In the genomic region with DNA sequence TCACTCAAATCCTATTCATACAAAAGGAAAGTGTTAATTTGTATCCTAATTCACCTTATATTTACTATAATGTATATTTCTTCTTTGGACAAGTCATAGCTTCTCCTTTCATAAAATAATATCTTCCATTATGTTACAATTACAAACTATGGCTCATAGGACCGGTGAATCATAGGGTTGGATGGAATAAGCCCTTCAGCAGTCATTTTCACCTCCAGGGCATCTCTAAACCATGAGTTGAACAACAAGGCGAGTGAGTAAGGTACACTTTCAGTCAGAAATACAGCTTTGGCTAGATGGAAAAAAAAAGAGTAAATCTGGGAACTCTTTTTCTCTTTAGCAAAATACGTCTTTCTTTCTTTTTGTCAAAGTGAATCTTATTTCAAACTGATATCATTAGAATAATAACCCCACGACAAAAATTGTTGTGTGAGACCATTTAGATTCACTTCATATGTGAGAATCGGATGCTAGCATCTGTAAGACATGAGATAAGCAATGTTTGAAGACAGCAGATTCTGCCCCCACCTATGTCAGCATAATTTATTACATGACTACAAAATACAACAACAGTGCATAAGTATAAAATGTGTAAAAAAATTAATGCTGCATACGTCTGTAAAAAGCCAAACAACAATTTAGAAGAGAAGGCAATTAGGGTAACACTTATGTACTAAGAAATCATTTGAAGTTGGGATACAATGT, we compare ENCODE assay signal across 15 cellular contexts.
DNase-seq lines count a peak whose midpoint lies in the region; ATAC-seq and TF ChIP-seq lines count a peak whose summit lies in the region.
"Had no signal": no experiment of that assay in that cellular context is flagged by ENCODE, and none has a peak within 500 bp of the region (broad histone marks: within the 10 kb centered on the region; RNA-seq: fewer than 3 reads in every experiment).

No MANE protein-coding gene starts in this region.

- POLR2A ChIA-PET in SK-N-SH (lab: Yijun Ruan, JAX): no interaction called here

- H3K27me3 ChIP-seq in SK-N-SH (ENCODE audit: insufficient read depth) (no peaks in the 10 kb centered on the region), spleen (replicated peaks in 1 of 7) (no peaks in the 10 kb centered on the region)
- H3K27me3 ChIP-seq: BLaER1 treated with 17β-estradiol and CSF1 and Interleukin-3, amounts not matched to agents 10 nM and 100 nM; pancreas had no signal

- H3K36me3 Mint-ChIP-seq in activated naive CD4-positive, alpha-beta T cell treated with anti-CD3 and anti-CD28 coated beads for 36 hours (ENCODE audit: low read depth): peaks cover 3% of the 10 kb centered on the region

- peak overlapping the region; percentile 93 to 100 for H3K27ac ChIP-seq in SK-N-SH (ENCODE audit: low read depth in 2 of 2, low read length in 1 of 2)
- peak overlapping the region in 5 of 8 donors; percentile 24 to 50 (median 45) for H3K27ac ChIP-seq in spleen
- H3K27ac ChIP-seq: BLaER1 treated with 17β-estradiol and CSF1 and Interleukin-3, amounts not matched to agents 10 nM and 100 nM; HL-60; pancreas had no signal

- H3K36me3 ChIP-seq in SK-N-SH (replicated peaks in 1 of 2; ENCODE audit: control insufficient read depth in 1 of 2, insufficient read depth in 2 of 2, low read length in 1 of 2) (no peaks in the 10 kb centered on the region), spleen (no peaks in the 10 kb centered on the region)
- H3K36me3 ChIP-seq: BLaER1 treated with 17β-estradiol and CSF1 and Interleukin-3, amounts not matched to agents 10 nM and 100 nM; pancreas had no signal

- ATAC-seq in HG03280 (IDR thresholded peaks at IDR 0.05; ENCODE audit: unreplicated experiment): no peak
- ATAC-seq: GM23338 had no signal

- peak overlapping the region; percentile 84; the same call in 1 of the 2 replicates for H3K9ac ChIP-seq in SK-N-SH
- H3K9ac ChIP-seq: BLaER1 treated with 17β-estradiol and CSF1 and Interleukin-3, amounts not matched to agents 10 nM and 100 nM had no signal

- H4K20me1 ChIP-seq in SK-N-SH (ENCODE audit: insufficient read depth): no peaks in the 10 kb centered on the region
- H4K20me1 ChIP-seq: BLaER1 treated with 17β-estradiol and CSF1 and Interleukin-3, amounts not matched to agents 10 nM and 100 nM had no signal

- H3K79me2 ChIP-seq in SK-N-SH (ENCODE audit: insufficient read depth): no peaks in the 10 kb centered on the region

- H3K4me2 ChIP-seq in SK-N-SH: peak overlapping the region; percentile 20; the same call in 1 of the 2 replicates
- H3K4me2 ChIP-seq: BLaER1 treated with 17β-estradiol and CSF1 and Interleukin-3, amounts not matched to agents 10 nM and 100 nM; GM23338 had no signal

- H2AFZ ChIP-seq in SK-N-SH (ENCODE audit: low read depth): peak overlapping the region; percentile 17; the same call in 1 of the 2 replicates
- H2AFZ ChIP-seq: GM23338 had no signal

- H3K4me1 ChIP-seq in SK-N-SH (ENCODE audit: control insufficient read depth in 1 of 2, insufficient read depth in 2 of 2, low read depth in 1 of 2, low read length in 1 of 2) (peaks cover 5 to 55% of the 10 kb centered on the region in 2 experiments), spleen (peaks cover 0 to 18% (median 2%) of the 10 kb centered on the region in 6 donors)

- no peak for TF ChIP-seq EP300 in SK-N-SH (IDR thresholded peaks at IDR 0.05; ENCODE audit: borderline replicate concordance in 1 of 2, low read depth in 1 of 2, low read length in 1 of 2)

- TF ChIP-seq CTCF in SK-N-SH (IDR thresholded peaks at IDR 0.05) (no peak), fibroblast of the aortic adventitia (IDR thresholded peaks at IDR 0.05; ENCODE audit: insufficient read depth, low read length) (peak; percentile 23), spleen (IDR thresholded peaks at IDR 0.05 in 8 of 11, conservative IDR thresholded peaks at IDR 0.05 in 3 of 11) (no peak)

- H3K9me3 Mint-ChIP-seq in activated naive CD4-positive, alpha-beta T cell treated with anti-CD3 and anti-CD28 coated beads for 36 hours: peaks cover 3% of the 10 kb centered on the region
- H3K9me3 Mint-ChIP-seq: GM23338 had no signal

- H3K9me2 ChIP-seq in SK-N-SH: no peaks in the 10 kb centered on the region

- H3K9me3 ChIP-seq in SK-N-SH (no peaks in the 10 kb centered on the region), spleen (no peaks in the 10 kb centered on the region)
- H3K9me3 ChIP-seq: BLaER1 treated with 17β-estradiol and CSF1 and Interleukin-3, amounts not matched to agents 10 nM and 100 nM; pancreas had no signal

- intact Hi-C loops in activated naive CD4-positive, alpha-beta T cell treated with anti-CD3 and anti-CD28 coated beads for 36 hours (cut with micrococcal nuclease): loop anchor here (1.0 to 10.0 kb wide), 2 partner anchors 8 to 1322 kb away; no protein-coding TSS in a partner anchor
- intact Hi-C loops in spleen (cut with DNase I; ENCODE audit: low total_unique reads): no loop called here

- CTCF ChIA-PET in activated naive CD4-positive, alpha-beta T cell treated with anti-CD3 and anti-CD28 coated beads for 36 hours (lab: Charles Lee): interaction anchor here (0.8 kb wide), 1 partner anchor 10 kb away, joined by 4 read pairs; no protein-coding TSS in a partner anchor
- CTCF ChIA-PET in SK-N-SH (lab: Yijun Ruan, JAX): no interaction called here

- H3F3A ChIP-seq in SK-N-SH (replicated peaks; ENCODE audit: insufficient read depth): peaks cover 47% of the 10 kb centered on the region

- H3K4me1 Mint-ChIP-seq in activated naive CD4-positive, alpha-beta T cell treated with anti-CD3 and anti-CD28 coated beads for 36 hours (ENCODE audit: low read depth): peaks cover 41% of the 10 kb centered on the region

- no peak overlapping the region for H3K4me3 ChIP-seq in SK-N-SH (ENCODE audit: low read depth in 2 of 2, low read length in 1 of 2)
- H3K4me3 ChIP-seq in fibroblast of the aortic adventitia (ENCODE audit: low read depth, low read length): no peak overlapping the region
- H3K4me3 ChIP-seq in spleen: no peak overlapping the region
- H3K4me3 ChIP-seq: BLaER1 treated with 17β-estradiol and CSF1 and Interleukin-3, amounts not matched to agents 10 nM and 100 nM; GM23338; pancreas had no signal

- no peak overlapping the region for H3K4me3 Mint-ChIP-seq in activated naive CD4-positive, alpha-beta T cell treated with anti-CD3 and anti-CD28 coated beads for 36 hours
- H3K4me3 Mint-ChIP-seq: GM23338 had no signal

- H3K27me3 Mint-ChIP-seq in activated naive CD4-positive, alpha-beta T cell treated with anti-CD3 and anti-CD28 coated beads for 36 hours (ENCODE audit: low read depth): no peaks in the 10 kb centered on the region

- 33% methylated on average over 6 of the region's 6 CpGs for WGBS in SK-N-SH (ENCODE audit: low lambda C conversion rate)
- 84 to 94% (median 93%) methylated on average over 6 of the region's 6 CpGs for WGBS in spleen, 5 donors

- no peak for TF ChIP-seq POLR2A in spleen (IDR thresholded peaks at IDR 0.05)

- peak overlapping the region; percentile 60 for H3K27ac Mint-ChIP-seq in activated naive CD4-positive, alpha-beta T cell treated with anti-CD3 and anti-CD28 coated beads for 36 hours

- DNase-seq in activated naive CD4-positive, alpha-beta T cell treated with anti-CD3 and anti-CD28 coated beads for 36 hours: peak; percentile 36
- no peak for DNase-seq in activated naive CD4-positive, alpha-beta T cell (lab: John Stamatoyannopoulos, UW)
- DNase-seq in SK-N-SH (no peak), fibroblast of the aortic adventitia (ENCODE audit: low read depth) (peak; percentile 87), spleen (no peak), islet precursor cell (no peak)
- no peak for DNase-seq in activated effector memory CD4-positive, alpha-beta T cell treated with Interleukin-2 at 50 U/mL for 16 hours
- DNase-seq: activated naive CD4-positive, alpha-beta T cell treated with Interleukin-2 at 50 U/mL for 16 hours; hippocampal formation; NCI-H2029 treated with DMSO at 0.1 percent for 48 hours; pancreas had no signal

- no peak for TF ChIP-seq RAD21 in SK-N-SH (IDR thresholded peaks at IDR 0.05; ENCODE audit: low read length)

TF ChIP-seq in SK-N-SH, 30 proteins besides CTCF, POLR2A, EP300 and RAD21 (continues in another document):
- TF ChIP-seq MEF2A (IDR thresholded peaks at IDR 0.05; ENCODE audit: borderline replicate concordance, low read depth) (no peak), NRF1 (IDR thresholded peaks at IDR 0.05; ENCODE audit: low read depth, low read length) (no peak), JUND (IDR thresholded peaks at IDR 0.05) (peak; percentile 63), NFIC (IDR thresholded peaks at IDR 0.05; ENCODE audit: borderline replicate concordance) (peak; percentile 30; the same call in 1 of the 2 replicates), CHD2 (IDR thresholded peaks at IDR 0.05; ENCODE audit: low read length, partially characterized antibody) (no peak), USF1 (IDR thresholded peaks at IDR 0.05; ENCODE audit: borderline replicate concordance, low read depth) (no peak), MXI1 (IDR thresholded peaks at IDR 0.05; ENCODE audit: low read depth, low read length) (no peak), RFX5 (IDR thresholded peaks at IDR 0.05; ENCODE audit: low read length) (no peak), GATA2 (CRISPR knock-in tag; IDR thresholded peaks at IDR 0.05) (no peak)
- TF ChIP-seq, protein P1, sequence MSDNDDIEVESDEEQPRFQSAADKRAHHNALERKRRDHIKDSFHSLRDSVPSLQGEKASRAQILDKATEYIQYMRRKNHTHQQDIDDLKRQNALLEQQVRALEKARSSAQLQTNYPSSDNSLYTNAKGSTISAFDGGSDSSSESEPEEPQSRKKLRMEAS (IDR thresholded peaks at IDR 0.05; ENCODE audit: low read depth): 0 out of 2 replicates have a peak, but pooled peaks have one; percentile 7
- TF ChIP-seq, protein P2, sequence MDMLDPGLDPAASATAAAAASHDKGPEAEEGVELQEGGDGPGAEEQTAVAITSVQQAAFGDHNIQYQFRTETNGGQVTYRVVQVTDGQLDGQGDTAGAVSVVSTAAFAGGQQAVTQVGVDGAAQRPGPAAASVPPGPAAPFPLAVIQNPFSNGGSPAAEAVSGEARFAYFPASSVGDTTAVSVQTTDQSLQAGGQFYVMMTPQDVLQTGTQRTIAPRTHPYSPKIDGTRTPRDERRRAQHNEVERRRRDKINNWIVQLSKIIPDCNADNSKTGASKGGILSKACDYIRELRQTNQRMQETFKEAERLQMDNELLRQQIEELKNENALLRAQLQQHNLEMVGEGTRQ (IDR thresholded peaks at IDR 0.05; ENCODE audit: borderline replicate concordance, low read depth, low read length): no peak

Comparison
In these comparisons a context has a peak if more than half of its experiments do, and no peak if none do; other contexts are left out.
1. DNase-seq: peak in activated naive CD4-positive, alpha-beta T cell treated with anti-CD3 and anti-CD28 coated beads for 36 hours (single experiment) and fibroblast of the aortic adventitia (single experiment); none in activated naive CD4-positive, alpha-beta T cell (0 of 4), SK-N-SH (single experiment), spleen (single experiment), islet precursor cell (single experiment) and activated effector memory CD4-positive, alpha-beta T cell treated with Interleukin-2 at 50 U/mL for 16 hours (single experiment).